10 cellular contexts compared by ENCODE assay signal in the genomic region with DNA sequence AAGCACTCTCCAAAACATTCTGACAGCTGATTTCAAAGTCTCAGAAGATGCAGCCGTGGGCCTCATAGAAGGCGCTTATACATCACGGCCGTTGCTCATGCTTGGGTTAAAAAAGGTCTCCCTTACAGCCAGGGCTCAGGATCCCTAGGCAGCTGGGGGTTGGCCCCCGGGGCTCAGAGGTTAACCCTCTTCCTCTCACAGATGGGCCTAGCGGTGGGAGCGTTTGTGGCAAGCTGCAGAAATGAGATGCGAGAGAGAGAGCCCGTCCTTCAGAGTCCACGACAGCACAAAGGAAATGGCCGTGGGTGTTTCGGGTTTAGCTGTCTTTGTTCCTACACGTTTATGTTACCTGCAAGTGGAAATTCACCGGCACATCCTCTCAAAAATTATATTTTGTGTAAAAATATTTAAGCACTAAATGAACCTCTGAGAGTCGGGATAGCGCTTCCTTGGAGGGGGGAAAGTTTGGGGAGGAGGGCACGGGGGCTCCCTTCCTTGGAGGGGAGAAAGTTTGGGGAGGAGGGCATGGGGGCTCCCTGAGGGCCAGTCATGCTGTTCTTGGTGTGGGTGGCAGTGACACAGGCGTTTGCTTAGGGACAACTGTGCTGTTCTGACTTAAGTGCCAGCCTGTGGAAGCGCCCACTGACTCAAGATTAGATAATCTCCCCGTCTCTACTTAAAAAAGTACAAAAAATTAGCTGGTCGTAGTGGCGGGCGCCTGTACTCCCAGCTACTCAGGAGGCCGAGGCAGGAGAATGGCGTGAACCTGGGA. TPM values are rescaled to one million over a fixed set of nuclear protein-coding genes. Genes with fewer than 3 reads are reported as not detected.
DNase-seq lines count a peak whose midpoint lies in the region; ATAC-seq lines count a peak whose summit lies in the region.
"Had no signal": no experiment of that assay in that cellular context is flagged by ENCODE, and none has a peak within 500 bp of the region (broad histone marks: within the 10 kb centered on the region; RNA-seq: fewer than 3 reads in every experiment).

No MANE protein-coding gene starts in this region.

- ATAC-seq in stimulated activated effector memory CD8-positive, alpha-beta T cell treated with anti-CD3 and anti-CD28 coated beads, Interleukin-12 subunit alpha, Interleukin-12 subunit beta, amount 100 ng/mL, for 72 hours: peak; percentile 93
- ATAC-seq in HG03432 (IDR thresholded peaks at IDR 0.05; ENCODE audit: unreplicated experiment): no peak

- in situ Hi-C loops in KBM-7 (cut with MboI; ENCODE audit: low pct_unique_long_range_greater_than_20kb, low sequenced_read_pairs): no loop called here

- peak overlapping the region in 4 of 5 donors; percentile 69 to 82 (median 76) for H3K4me3 Mint-ChIP-seq in immature natural killer cell
- peak overlapping the region; percentile 49 for H3K4me3 Mint-ChIP-seq in stimulated activated effector memory CD8-positive, alpha-beta T cell treated with anti-CD3 and anti-CD28 coated beads, Interleukin-12 subunit alpha, Interleukin-12 subunit beta, amount 100 ng/mL, for 72 hours

- H3K4me1 Mint-ChIP-seq in immature natural killer cell: peaks cover 14 to 57% of the 10 kb centered on the region in 2 donors
- H3K4me1 Mint-ChIP-seq in stimulated activated effector memory CD8-positive, alpha-beta T cell treated with anti-CD3 and anti-CD28 coated beads, Interleukin-12 subunit alpha, Interleukin-12 subunit beta, amount 100 ng/mL, for 72 hours: peaks cover 32% of the 10 kb centered on the region

- peaks cover 0 to 5% (median 0%) of the 10 kb centered on the region in 3 donors for H3K27me3 Mint-ChIP-seq in immature natural killer cell (ENCODE audit: low read depth in 3 of 3)

- H3K9me3 Mint-ChIP-seq in immature natural killer cell: no peaks in the 10 kb centered on the region
- H3K9me3 Mint-ChIP-seq in stimulated activated effector memory CD8-positive, alpha-beta T cell treated with anti-CD3 and anti-CD28 coated beads, Interleukin-12 subunit alpha, Interleukin-12 subunit beta, amount 100 ng/mL, for 72 hours: no peaks in the 10 kb centered on the region

- H3K27ac Mint-ChIP-seq in immature natural killer cell: peak overlapping the region; percentile 53 to 85 (median 77)
- peak overlapping the region; percentile 86 for H3K27ac Mint-ChIP-seq in stimulated activated effector memory CD8-positive, alpha-beta T cell treated with anti-CD3 and anti-CD28 coated beads, Interleukin-12 subunit alpha, Interleukin-12 subunit beta, amount 100 ng/mL, for 72 hours

- DNase-seq in KG1 (lab: John Stamatoyannopoulos, UW): peak; percentile 74
- peak; percentile 82 for DNase-seq in activated CD8-positive, alpha-beta memory T cell treated with anti-CD3 and anti-CD28 coated beads, Interleukin-2, amount 50 U/mL, for 48 hours
- DNase-seq in immature natural killer cell: peak; percentile 63 to 71 (median 69)
- DNase-seq in stimulated activated effector memory CD8-positive, alpha-beta T cell treated with anti-CD3 and anti-CD28 coated beads, Interleukin-12 subunit alpha, Interleukin-12 subunit beta, amount 100 ng/mL, for 72 hours (ENCODE audit: low spot score in 2 of 2): peak; percentile 42 to 72
- DNase-seq in KBM-7: no peak
- no peak for DNase-seq in iPS-NIHi11 (ENCODE audit: low spot score)
- DNase-seq: DMS79 treated with DMSO at 0.1 percent for 48 hours, erythroblast, retina had no signal

- H3K36me3 Mint-ChIP-seq in immature natural killer cell: peaks cover 5 to 28% (median 13%) of the 10 kb centered on the region in 3 donors
- H3K36me3 Mint-ChIP-seq in stimulated activated effector memory CD8-positive, alpha-beta T cell treated with anti-CD3 and anti-CD28 coated beads, Interleukin-12 subunit alpha, Interleukin-12 subunit beta, amount 100 ng/mL, for 72 hours: no peaks in the 10 kb centered on the region

RNA-seq across cellular contexts. Expression of gene PRDM15, which starts 20.5 kb away (rescaled TPM):
- polyA plus RNA-seq in immature natural killer cell: 1 to 10 TPM in 2 of 3 donors, not detected in 1; 1.3 to 3.5 TPM

RNA-seq across cellular contexts. Expression of gene C2CD2, which starts 54.2 kb away (rescaled TPM):
- 1 to 10 TPM in 2 of 3 donors, not detected in 1; 2.1 TPM for polyA plus RNA-seq in immature natural killer cell

Comparison
In these comparisons a context has a peak if more than half of its experiments do, and no peak if none do; other contexts are left out.
1. DNase-seq: peak in KG1 (single experiment), activated CD8-positive, alpha-beta memory T cell treated with anti-CD3 and anti-CD28 coated beads, Interleukin-2, amount 50 U/mL, for 48 hours (single experiment), immature natural killer cell (3 of 3) and stimulated activated effector memory CD8-positive, alpha-beta T cell treated with anti-CD3 and anti-CD28 coated beads, Interleukin-12 subunit alpha, Interleukin-12 subunit beta, amount 100 ng/mL, for 72 hours (2 of 2); none in KBM-7 (single experiment) and iPS-NIHi11 (single experiment).